In the genomic region with DNA sequence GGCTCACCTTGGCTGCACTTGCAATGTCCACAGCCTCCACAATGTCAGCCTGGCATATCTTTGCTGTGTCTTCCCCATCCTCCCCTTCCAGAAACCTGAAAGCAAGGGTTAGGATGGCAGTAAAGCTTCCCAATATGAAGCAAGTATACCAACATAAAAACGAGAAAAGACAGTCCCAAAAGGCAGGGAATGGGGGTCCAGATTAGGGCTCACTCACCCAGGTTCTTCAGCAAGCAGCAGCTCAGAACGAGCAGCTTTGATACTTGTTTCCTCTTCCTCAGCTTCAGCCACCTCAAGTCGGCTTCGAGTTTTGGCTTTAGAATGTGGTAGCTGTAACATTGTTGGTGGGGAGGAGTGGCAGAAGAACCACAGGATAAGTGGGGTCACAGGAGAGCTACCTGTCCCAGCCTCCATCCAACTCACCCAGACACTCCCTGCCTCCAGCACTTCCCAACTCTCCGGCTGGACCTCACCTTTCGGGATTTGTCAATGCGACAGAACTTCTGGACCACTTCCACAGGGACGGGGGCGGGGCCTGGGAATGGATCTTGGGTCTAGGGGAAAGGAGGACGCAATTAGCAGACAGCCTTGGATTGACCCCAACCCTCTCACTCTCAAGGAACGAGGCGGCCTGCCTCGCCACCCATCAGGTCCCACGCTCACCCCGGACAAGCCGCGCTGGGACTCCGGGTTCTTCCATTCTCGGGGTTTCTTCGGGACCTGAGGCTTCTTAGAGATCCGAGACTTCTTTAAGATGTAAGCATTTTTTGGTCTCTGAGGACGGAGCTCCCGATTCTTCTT, we compare ENCODE assay signal across 1 cellular context.
TF ChIP-seq lines count a peak whose summit lies in the region.

No MANE protein-coding gene starts in this region.

TF ChIP-seq in HepG2, 621 proteins besides CTCF, POLR2A, EP300 and RAD21 (continued from another document and continues in another):
- TF ChIP-seq ZNF318 (CRISPR knock-in tag; IDR thresholded peaks at IDR 0.05) (no peak), SP1 (IDR thresholded peaks at IDR 0.05) (no peak), SP1 (CRISPR knock-in tag; IDR thresholded peaks at IDR 0.05) (no peak), GLI4 (CRISPR knock-in tag; IDR thresholded peaks at IDR 0.05; ENCODE audit: borderline replicate concordance) (peak; percentile 73; the same call in 1 of the 2 replicates), SATB2 (CRISPR knock-in tag; IDR thresholded peaks at IDR 0.05) (no peak), ZNF75D (CRISPR knock-in tag; IDR thresholded peaks at IDR 0.05; ENCODE audit: borderline replicate concordance) (0 out of 2 replicates have a peak, but pooled peaks have one; percentile 32), ZNF788 (CRISPR knock-in tag; IDR thresholded peaks at IDR 0.05; ENCODE audit: borderline replicate concordance) (0 out of 2 replicates have a peak, but pooled peaks have one; percentile 34), KDM5B (CRISPR knock-in tag; IDR thresholded peaks at IDR 0.05; ENCODE audit: borderline replicate concordance) (peak; percentile 32; the same call in 1 of the 2 replicates), FOSL2 (CRISPR knock-in tag; IDR thresholded peaks at IDR 0.05) (no peak), ZFX (CRISPR knock-in tag; IDR thresholded peaks at IDR 0.05; ENCODE audit: low read depth) (no peak), TARDBP (CRISPR knock-in tag; IDR thresholded peaks at IDR 0.05) (no peak), KDM5A (IDR thresholded peaks at IDR 0.05; ENCODE audit: borderline replicate concordance, low read length) (no peak), FOXO4 (CRISPR knock-in tag; conservative IDR thresholded peaks at IDR 0.05) (no peak), GPN1 (CRISPR knock-in tag; IDR thresholded peaks at IDR 0.05; ENCODE audit: borderline replicate concordance) (no peak), ZNF430 (CRISPR knock-in tag; IDR thresholded peaks at IDR 0.05) (no peak), ZNF672 (CRISPR knock-in tag; IDR thresholded peaks at IDR 0.05) (no peak), ADNP (CRISPR knock-in tag; IDR thresholded peaks at IDR 0.05) (no peak), ZNF850 (CRISPR knock-in tag; conservative IDR thresholded peaks at IDR 0.05) (no peak), ZNF446 (CRISPR knock-in tag; IDR thresholded peaks at IDR 0.05) (0 out of 2 replicates have a peak, but pooled peaks have one; percentile 16), SCMH1 (CRISPR knock-in tag; IDR thresholded peaks at IDR 0.05; ENCODE audit: borderline replicate concordance) (no peak), ZNF547 (CRISPR knock-in tag; IDR thresholded peaks at IDR 0.05) (no peak), ATF7 (IDR thresholded peaks at IDR 0.05) (no peak), ATF7 (CRISPR knock-in tag; IDR thresholded peaks at IDR 0.05) (no peak), TBP (CRISPR knock-in tag; IDR thresholded peaks at IDR 0.05) (no peak), ZNF567 (CRISPR knock-in tag; IDR thresholded peaks at IDR 0.05; ENCODE audit: borderline replicate concordance) (no peak), TSC22D2 (CRISPR knock-in tag; IDR thresholded peaks at IDR 0.05; ENCODE audit: borderline replicate concordance) (no peak), MBNL3 (CRISPR knock-in tag; conservative IDR thresholded peaks at IDR 0.05) (no peak), ZNF17 (CRISPR knock-in tag; IDR thresholded peaks at IDR 0.05) (no peak), ZBTB38 (CRISPR knock-in tag; IDR thresholded peaks at IDR 0.05) (0 out of 2 replicates have a peak, but pooled peaks have one; percentile 11), ISL2 (CRISPR knock-in tag; IDR thresholded peaks at IDR 0.05) (no peak)
- TF ChIP-seq, protein P1, sequence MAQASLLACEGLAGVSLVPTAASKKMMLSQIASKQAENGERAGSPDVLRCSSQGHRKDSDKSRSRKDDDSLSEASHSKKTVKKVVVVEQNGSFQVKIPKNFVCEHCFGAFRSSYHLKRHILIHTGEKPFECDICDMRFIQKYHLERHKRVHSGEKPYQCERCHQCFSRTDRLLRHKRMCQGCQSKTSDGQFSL (CRISPR knock-in tag; IDR thresholded peaks at IDR 0.05) = no peak
- TF ChIP-seq, protein P2, sequence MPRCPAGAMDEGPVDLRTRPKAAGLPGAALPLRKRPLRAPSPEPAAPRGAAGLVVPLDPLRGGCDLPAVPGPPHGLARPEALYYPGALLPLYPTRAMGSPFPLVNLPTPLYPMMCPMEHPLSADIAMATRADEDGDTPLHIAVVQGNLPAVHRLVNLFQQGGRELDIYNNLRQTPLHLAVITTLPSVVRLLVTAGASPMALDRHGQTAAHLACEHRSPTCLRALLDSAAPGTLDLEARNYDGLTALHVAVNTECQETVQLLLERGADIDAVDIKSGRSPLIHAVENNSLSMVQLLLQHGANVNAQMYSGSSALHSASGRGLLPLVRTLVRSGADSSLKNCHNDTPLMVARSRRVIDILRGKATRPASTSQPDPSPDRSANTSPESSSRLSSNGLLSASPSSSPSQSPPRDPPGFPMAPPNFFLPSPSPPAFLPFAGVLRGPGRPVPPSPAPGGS (CRISPR knock-in tag; IDR thresholded peaks at IDR 0.05) = no peak
- TF ChIP-seq, protein P3, sequence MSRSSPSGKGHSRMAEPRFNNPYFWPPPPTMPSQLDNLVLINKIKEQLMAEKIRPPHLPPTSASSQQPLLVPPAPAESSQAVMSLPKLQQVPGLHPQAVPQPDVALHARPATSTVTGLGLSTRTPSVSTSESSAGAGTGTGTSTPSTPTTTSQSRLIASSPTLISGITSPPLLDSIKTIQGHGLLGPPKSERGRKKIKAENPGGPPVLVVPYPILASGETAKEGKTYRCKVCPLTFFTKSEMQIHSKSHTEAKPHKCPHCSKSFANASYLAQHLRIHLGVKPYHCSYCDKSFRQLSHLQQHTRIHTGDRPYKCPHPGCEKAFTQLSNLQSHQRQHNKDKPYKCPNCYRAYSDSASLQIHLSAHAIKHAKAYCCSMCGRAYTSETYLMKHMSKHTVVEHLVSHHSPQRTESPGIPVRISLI (CRISPR knock-in tag; IDR thresholded peaks at IDR 0.05; ENCODE audit: borderline replicate concordance) = no peak
- TF ChIP-seq, protein P4, sequence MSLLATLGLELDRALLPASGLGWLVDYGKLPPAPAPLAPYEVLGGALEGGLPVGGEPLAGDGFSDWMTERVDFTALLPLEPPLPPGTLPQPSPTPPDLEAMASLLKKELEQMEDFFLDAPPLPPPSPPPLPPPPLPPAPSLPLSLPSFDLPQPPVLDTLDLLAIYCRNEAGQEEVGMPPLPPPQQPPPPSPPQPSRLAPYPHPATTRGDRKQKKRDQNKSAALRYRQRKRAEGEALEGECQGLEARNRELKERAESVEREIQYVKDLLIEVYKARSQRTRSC (CRISPR knock-in tag; IDR thresholded peaks at IDR 0.05; ENCODE audit: low read depth) = no peak
- TF ChIP-seq, protein P5, sequence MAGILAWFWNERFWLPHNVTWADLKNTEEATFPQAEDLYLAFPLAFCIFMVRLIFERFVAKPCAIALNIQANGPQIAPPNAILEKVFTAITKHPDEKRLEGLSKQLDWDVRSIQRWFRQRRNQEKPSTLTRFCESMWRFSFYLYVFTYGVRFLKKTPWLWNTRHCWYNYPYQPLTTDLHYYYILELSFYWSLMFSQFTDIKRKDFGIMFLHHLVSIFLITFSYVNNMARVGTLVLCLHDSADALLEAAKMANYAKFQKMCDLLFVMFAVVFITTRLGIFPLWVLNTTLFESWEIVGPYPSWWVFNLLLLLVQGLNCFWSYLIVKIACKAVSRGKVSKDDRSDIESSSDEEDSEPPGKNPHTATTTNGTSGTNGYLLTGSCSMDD (CRISPR knock-in tag; IDR thresholded peaks at IDR 0.05) = no peak
